1 cellular context compared by ENCODE assay signal in the genomic region with DNA sequence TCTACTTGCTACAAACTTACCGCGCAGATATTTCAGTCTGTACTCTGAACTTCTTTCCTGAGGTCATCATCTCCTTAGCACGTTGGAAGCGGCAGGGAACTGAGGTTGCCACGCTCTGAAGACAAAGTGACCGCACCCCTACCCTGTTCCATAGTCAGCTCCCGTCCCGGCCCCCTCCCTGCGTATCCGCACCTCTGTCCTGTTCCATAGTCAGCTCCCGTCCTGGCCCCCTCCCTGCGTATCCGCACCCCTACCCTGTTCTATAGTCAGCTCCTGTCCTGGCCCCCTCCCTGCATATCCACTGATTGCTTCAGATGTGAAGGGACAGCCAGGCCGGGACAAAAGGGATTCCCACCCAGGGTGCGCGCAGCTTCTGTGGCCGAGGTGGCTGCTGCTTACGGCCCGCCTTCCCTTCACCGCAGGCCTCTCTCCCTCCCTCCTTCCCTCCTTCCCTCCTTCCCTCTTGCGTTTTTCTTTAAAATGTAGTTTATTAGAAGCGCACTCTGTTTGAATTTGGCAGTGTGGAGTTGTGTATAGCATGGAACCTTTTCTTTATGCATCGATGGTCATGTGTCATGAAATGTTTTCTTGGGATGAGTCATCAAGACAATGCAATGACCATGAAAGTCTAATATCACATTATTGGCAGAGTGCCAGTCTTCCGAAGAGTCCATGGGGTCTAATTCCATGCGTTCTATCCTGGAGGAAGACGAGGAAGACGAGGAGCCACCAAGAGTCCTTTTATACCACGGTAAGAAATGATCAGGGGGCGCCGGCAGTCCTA.
TF ChIP-seq lines count a peak whose summit lies in the region.

No MANE protein-coding gene starts in this region.

TF ChIP-seq in HEK293, 187 proteins besides CTCF, POLR2A, EP300 and RAD21 (continued from another document):
- TF ChIP-seq KLF17 (tag by site-specific recombination; IDR thresholded peaks at IDR 0.05) = peak; percentile 47; the same call in 1 of the 2 replicates
- peak; percentile 32; the same call in 1 of the 2 replicates for TF ChIP-seq ZNF76 (tag by site-specific recombination; IDR thresholded peaks at IDR 0.05; ENCODE audit: borderline replicate concordance, low read depth)
- peak; percentile 59; the same call in 1 of the 2 replicates for TF ChIP-seq ZNF214 (tag by site-specific recombination; IDR thresholded peaks at IDR 0.05; ENCODE audit: borderline replicate concordance)
- TF ChIP-seq, protein P1, sequence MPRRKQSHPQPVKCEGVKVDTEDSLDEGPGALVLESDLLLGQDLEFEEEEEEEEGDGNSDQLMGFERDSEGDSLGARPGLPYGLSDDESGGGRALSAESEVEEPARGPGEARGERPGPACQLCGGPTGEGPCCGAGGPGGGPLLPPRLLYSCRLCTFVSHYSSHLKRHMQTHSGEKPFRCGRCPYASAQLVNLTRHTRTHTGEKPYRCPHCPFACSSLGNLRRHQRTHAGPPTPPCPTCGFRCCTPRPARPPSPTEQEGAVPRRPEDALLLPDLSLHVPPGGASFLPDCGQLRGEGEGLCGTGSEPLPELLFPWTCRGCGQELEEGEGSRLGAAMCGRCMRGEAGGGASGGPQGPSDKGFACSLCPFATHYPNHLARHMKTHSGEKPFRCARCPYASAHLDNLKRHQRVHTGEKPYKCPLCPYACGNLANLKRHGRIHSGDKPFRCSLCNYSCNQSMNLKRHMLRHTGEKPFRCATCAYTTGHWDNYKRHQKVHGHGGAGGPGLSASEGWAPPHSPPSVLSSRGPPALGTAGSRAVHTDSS (tag by site-specific recombination; IDR thresholded peaks at IDR 0.05) = peak; percentile 83
- no peak for TF ChIP-seq ZNF114 (tag by site-specific recombination; IDR thresholded peaks at IDR 0.05)
- no peak for TF ChIP-seq ZNF24 (tag by site-specific recombination; IDR thresholded peaks at IDR 0.05)
- TF ChIP-seq ZIC2 (tag by site-specific recombination; IDR thresholded peaks at IDR 0.05) = peak; percentile 26; the same call in 1 of the 2 replicates
- TF ChIP-seq ZNF324 (tag by site-specific recombination; IDR thresholded peaks at IDR 0.05) = peak; percentile 55; the same call in 1 of the 2 replicates
